In genomic region chr12:104713444-104713843, GRCh38 we compare ENCODE assay signal across 19 cellular contexts.
"Had no signal": no experiment of that assay in that cellular context is flagged by ENCODE, and none has a peak within 500 bp of the region (broad histone marks: within the 10 kb centered on the region; RNA-seq: fewer than 3 reads in every experiment).

No MANE protein-coding gene starts in this region.

- H3K36me3 ChIP-seq: cardiac muscle cell, esophagus squamous epithelium, ovary, thyroid gland had no signal

- H3K27me3 Mint-ChIP-seq: activated CD4-positive, alpha-beta T cell treated with anti-CD3 and anti-CD28 coated beads for 36 hours; activated naive CD8-positive, alpha-beta T cell treated with anti-CD3 and anti-CD28 coated beads for 36 hours; activated T-helper 17 cell treated with anti-CD3 and anti-CD28 coated beads, Interleukin-2, amount 50 U/mL, for 72 hours; memory B cell had no signal

- H3K9me3 Mint-ChIP-seq: activated naive CD8-positive, alpha-beta T cell treated with anti-CD3 and anti-CD28 coated beads for 36 hours; activated T-helper 17 cell treated with anti-CD3 and anti-CD28 coated beads, Interleukin-2, amount 50 U/mL, for 72 hours; memory B cell had no signal

- H3K4me2 ChIP-seq: smooth muscle cell had no signal

- DNase-seq: activated CD4-positive, alpha-beta T cell treated with anti-CD3 and anti-CD28 coated beads for 36 hours; activated CD4-positive, alpha-beta T cell treated with anti-CD3 and anti-CD28 coated beads, Interleukin-2, amount 50 U/mL, for 48 hours; activated naive CD4-positive, alpha-beta T cell; activated naive CD8-positive, alpha-beta T cell treated with anti-CD3 and anti-CD28 coated beads for 36 hours; activated T-cell treated with anti-CD3 and anti-CD28 coated beads for 4 hours; amygdala; dermis blood vessel endothelial cell; effector memory CD4-positive, alpha-beta T cell; esophagus squamous epithelium; ovary; stimulated activated CD4-positive, alpha-beta T cell treated with anti-CD3 and anti-CD28 coated beads, Interleukin-4, amount 100 ng/mL, for 24 hours; stimulated activated naive CD4-positive, alpha-beta T cell; T-helper 2 cell; thyroid gland had no signal

- H3K4me3 Mint-ChIP-seq: activated CD4-positive, alpha-beta T cell treated with anti-CD3 and anti-CD28 coated beads for 36 hours; activated naive CD8-positive, alpha-beta T cell treated with anti-CD3 and anti-CD28 coated beads for 36 hours; activated T-helper 17 cell treated with anti-CD3 and anti-CD28 coated beads, Interleukin-2, amount 50 U/mL, for 72 hours; memory B cell had no signal

- H3K9me3 ChIP-seq: esophagus squamous epithelium, ovary, thyroid gland had no signal

- H3K27ac Mint-ChIP-seq: activated CD4-positive, alpha-beta T cell treated with anti-CD3 and anti-CD28 coated beads for 36 hours; activated naive CD8-positive, alpha-beta T cell treated with anti-CD3 and anti-CD28 coated beads for 36 hours; memory B cell had no signal

- H3K27me3 ChIP-seq: cardiac muscle cell, esophagus squamous epithelium, ovary, thyroid gland had no signal

- H3K4me3 ChIP-seq: cardiac muscle cell, esophagus squamous epithelium, ovary, smooth muscle cell, thyroid gland had no signal

- H3K36me3 Mint-ChIP-seq: activated naive CD8-positive, alpha-beta T cell treated with anti-CD3 and anti-CD28 coated beads for 36 hours had no signal

- H3K27ac ChIP-seq: cardiac muscle cell, esophagus squamous epithelium, ovary, thyroid gland had no signal

- ATAC-seq: activated CD4-positive, alpha-beta T cell treated with anti-CD3 and anti-CD28 coated beads for 36 hours; activated T-helper 17 cell treated with anti-CD3 and anti-CD28 coated beads, Interleukin-2, amount 50 U/mL, for 72 hours; sciatic nerve had no signal
